ENCODE assay signal across 1 cellular context in genomic region chr13:57624565-57625435, GRCh38.
TF ChIP-seq lines count a peak whose summit lies in the region.

No MANE protein-coding gene starts in this region.

TF ChIP-seq in GM12878, 131 proteins besides CTCF, POLR2A, EP300 and RAD21 (continued from another document):
- no peak for TF ChIP-seq ATF2 (IDR thresholded peaks at IDR 0.05; ENCODE audit: low read length)
- TF ChIP-seq RCOR1 (conservative IDR thresholded peaks at IDR 0.05; ENCODE audit: low read depth, low read length) = no peak
- TF ChIP-seq SMAD5 (IDR thresholded peaks at IDR 0.05; ENCODE audit: low read depth) = no peak
